14 cellular contexts compared by ENCODE assay signal in genomic region chr7:128946936-128947830, GRCh38. TPM values are rescaled to one million over a fixed set of nuclear protein-coding genes. Genes with fewer than 3 reads are reported as not detected.
DNase-seq lines count a peak whose midpoint lies in the region; ATAC-seq and TF ChIP-seq lines count a peak whose summit lies in the region.
"Had no signal": no experiment of that assay in that cellular context is flagged by ENCODE, and none has a peak within 500 bp of the region (broad histone marks: within the 10 kb centered on the region; RNA-seq: fewer than 3 reads in every experiment).

No MANE protein-coding gene starts in this region.

- no peaks in the 10 kb centered on the region for H3K27me3 Mint-ChIP-seq in naive thymus-derived CD4-positive, alpha-beta T cell
- H3K27me3 Mint-ChIP-seq in activated CD8-positive, alpha-beta memory T cell treated with anti-CD3 and anti-CD28 coated beads, Interleukin-2, amount 10 ng/mL, durations not matched to agents 7 days and 5 days, result no peaks in the 10 kb centered on the region

- POLR2A ChIA-PET in HEK293 (lab: Yijun Ruan, JAX), result no interaction called here
- POLR2A ChIA-PET in naive thymus-derived CD4-positive, alpha-beta T cell (lab: Charles Lee), result no interaction called here

- peak; percentile 41 for ATAC-seq in naive thymus-derived CD4-positive, alpha-beta T cell
- no peak for ATAC-seq in activated CD8-positive, alpha-beta memory T cell treated with anti-CD3 and anti-CD28 coated beads, Interleukin-2, amount 10 ng/mL, durations not matched to agents 7 days and 5 days

- no peak overlapping the region for H3K4me3 ChIP-seq in HEK293 (ENCODE audit: low read depth, low read length)
- no peak overlapping the region for H3K4me3 ChIP-seq in astrocyte of the spinal cord (ENCODE audit: low read depth, low read length)
- no peak overlapping the region for H3K4me3 ChIP-seq in naive thymus-derived CD4-positive, alpha-beta T cell (ENCODE audit: low read length)

- H3K4me3 Mint-ChIP-seq in naive thymus-derived CD4-positive, alpha-beta T cell, result no peak overlapping the region
- H3K4me3 Mint-ChIP-seq in activated CD8-positive, alpha-beta memory T cell treated with anti-CD3 and anti-CD28 coated beads, Interleukin-2, amount 10 ng/mL, durations not matched to agents 7 days and 5 days, result no peak overlapping the region
- H3K4me3 Mint-ChIP-seq: T-helper 1 cell treated with Interleukin-12 subunit alpha and Interleukin-12 subunit beta and Interleukin-4 antibody, amounts not matched to agents 30 μg/mL and 1 μg/mL, for 36 hours had no signal

- CTCF ChIA-PET in HEK293 (lab: Yijun Ruan, JAX), result interaction anchor here (0.6 to 1.1 kb wide), 2 partner anchors 144 to 225 kb away, joined by 3 read pairs; no protein-coding TSS in a partner anchor
- CTCF ChIA-PET in naive thymus-derived CD4-positive, alpha-beta T cell (lab: Charles Lee), result no interaction called here
- CTCF ChIA-PET in activated CD8-positive, alpha-beta memory T cell treated with anti-CD3 and anti-CD28 coated beads, Interleukin-2, amount 10 ng/mL, durations not matched to agents 7 days and 5 days (lab: Charles Lee), result interaction anchor here (0.6 to 2.5 kb wide), 11 partner anchors 9 to 144 kb away, joined by 3 to 6 read pairs (median 3); partner anchors contain the start of gene IRF5

- H3K9me3 Mint-ChIP-seq in naive thymus-derived CD4-positive, alpha-beta T cell, result no peaks in the 10 kb centered on the region
- H3K9me3 Mint-ChIP-seq in activated CD8-positive, alpha-beta memory T cell treated with anti-CD3 and anti-CD28 coated beads, Interleukin-2, amount 10 ng/mL, durations not matched to agents 7 days and 5 days (ENCODE audit: low read depth), result no peaks in the 10 kb centered on the region
- H3K9me3 Mint-ChIP-seq: T-helper 1 cell treated with Interleukin-12 subunit alpha and Interleukin-12 subunit beta and Interleukin-4 antibody, amounts not matched to agents 30 μg/mL and 1 μg/mL, for 36 hours had no signal

- peak overlapping the region in 1 of 9 donors; percentile 13 for H3K27ac Mint-ChIP-seq in naive thymus-derived CD4-positive, alpha-beta T cell
- H3K27ac Mint-ChIP-seq in activated CD8-positive, alpha-beta memory T cell treated with anti-CD3 and anti-CD28 coated beads, Interleukin-2, amount 10 ng/mL, durations not matched to agents 7 days and 5 days, result no peak overlapping the region
- H3K27ac Mint-ChIP-seq: T-helper 1 cell treated with Interleukin-12 subunit alpha and Interleukin-12 subunit beta and Interleukin-4 antibody, amounts not matched to agents 30 μg/mL and 1 μg/mL, for 36 hours had no signal

- in situ Hi-C loops in astrocyte of the spinal cord (cut with HindIII; ENCODE audit: low sequenced_read_pairs), result no loop called here

- TF ChIP-seq CTCF in HEK293 (tag by site-specific recombination; IDR thresholded peaks at IDR 0.05) (no peak), astrocyte of the spinal cord (IDR thresholded peaks at IDR 0.05; ENCODE audit: low read depth, low read length) (peak; percentile 17)

- peak; percentile 46 for DNase-seq in D341Med (ENCODE audit: low spot score)
- no peak for DNase-seq in astrocyte of the spinal cord (ENCODE audit: low read depth, low spot score)
- no peak for DNase-seq in naive thymus-derived CD4-positive, alpha-beta T cell
- DNase-seq in activated CD8-positive, alpha-beta memory T cell treated with anti-CD3 and anti-CD28 coated beads, Interleukin-2, amount 10 ng/mL, durations not matched to agents 7 days and 5 days, result no peak
- DNase-seq in putamen (ENCODE audit: low spot score), result no peak
- no peak for DNase-seq in activated CD8-positive, alpha-beta memory T cell treated with anti-CD3 and anti-CD28 coated beads, Interleukin-2, amount 50 U/mL, for 48 hours
- DNase-seq: activated T-cell treated with anti-CD3 and anti-CD28 coated beads, Interleukin-2, amount 50 U/mL, for 1 hour; caudate nucleus; NCI-H1048; NCI-H774; stimulated activated CD4-positive, alpha-beta T cell treated with anti-CD3 and anti-CD28 coated beads, Interleukin-12 subunit alpha, Interleukin-12 subunit beta, amount 100 ng/mL, for 4 hours; stimulated activated naive CD4-positive, alpha-beta T cell treated with Interleukin-2 at 50 U/mL for 16 hours had no signal

- H3K36me3 Mint-ChIP-seq in naive thymus-derived CD4-positive, alpha-beta T cell, result peaks cover 0 to 9% (median 6%) of the 10 kb centered on the region in 5 donors
- peaks cover 5% of the 10 kb centered on the region for H3K36me3 Mint-ChIP-seq in activated CD8-positive, alpha-beta memory T cell treated with anti-CD3 and anti-CD28 coated beads, Interleukin-2, amount 10 ng/mL, durations not matched to agents 7 days and 5 days

- H3K4me1 ChIP-seq in HEK293 (ENCODE audit: control insufficient read depth, insufficient read depth, low read length), result no peaks in the 10 kb centered on the region
- H3K4me1 ChIP-seq in naive thymus-derived CD4-positive, alpha-beta T cell (ENCODE audit: control insufficient read depth in 2 of 2, insufficient read depth in 2 of 2, low read length in 2 of 2), result no peaks in the 10 kb centered on the region

- intact Hi-C loops in naive thymus-derived CD4-positive, alpha-beta T cell (cut with micrococcal nuclease), result loop anchor here (2.0 to 5.0 kb wide), 2 partner anchors 42 to 45 kb away; no protein-coding TSS in a partner anchor

- no peak overlapping the region for H3K27ac ChIP-seq in HEK293 (ENCODE audit: extremely low read depth, low read depth, low read length)
- H3K27ac ChIP-seq in naive thymus-derived CD4-positive, alpha-beta T cell (ENCODE audit: low read depth, low read length), result no peak overlapping the region

- H3K4me1 Mint-ChIP-seq in naive thymus-derived CD4-positive, alpha-beta T cell, result no peaks in the 10 kb centered on the region
- no peaks in the 10 kb centered on the region for H3K4me1 Mint-ChIP-seq in activated CD8-positive, alpha-beta memory T cell treated with anti-CD3 and anti-CD28 coated beads, Interleukin-2, amount 10 ng/mL, durations not matched to agents 7 days and 5 days

- no peaks in the 10 kb centered on the region for H3K27me3 ChIP-seq in naive thymus-derived CD4-positive, alpha-beta T cell (ENCODE audit: control insufficient read depth in 2 of 2, insufficient read depth in 2 of 2, low read length in 2 of 2)

- H3K9me3 ChIP-seq in HEK293 (ENCODE audit: control insufficient read depth, insufficient read depth, low read depth, low read length), result no peaks in the 10 kb centered on the region
- H3K9me3 ChIP-seq in naive thymus-derived CD4-positive, alpha-beta T cell (ENCODE audit: control insufficient read depth in 2 of 3, low read length in 3 of 3), result no peaks in the 10 kb centered on the region

- H3K36me3 ChIP-seq in HEK293 (ENCODE audit: control insufficient read depth in 2 of 2, insufficient read depth in 1 of 2, low read length in 2 of 2), result peaks cover 0 to 4% of the 10 kb centered on the region in 2 experiments; a peak in 2 of 3 replicates
- no peaks in the 10 kb centered on the region for H3K36me3 ChIP-seq in naive thymus-derived CD4-positive, alpha-beta T cell (ENCODE audit: control insufficient read depth in 2 of 3, insufficient read depth in 3 of 3, low read length in 3 of 3)

TF ChIP-seq in HEK293, 187 proteins besides CTCF, POLR2A, EP300 and RAD21:
- TF ChIP-seq ZNF777 (tag by site-specific recombination; IDR thresholded peaks at IDR 0.05; ENCODE audit: borderline replicate concordance) (no peak), PATZ1 (tag by site-specific recombination; IDR thresholded peaks at IDR 0.05) (0 out of 2 replicates have a peak, but pooled peaks have one; percentile 15), ZFHX2 (tag by site-specific recombination; conservative IDR thresholded peaks at IDR 0.05) (peak; percentile 90), GLIS2 (tag by site-specific recombination; IDR thresholded peaks at IDR 0.05) (peak; percentile 26; the same call in 1 of the 2 replicates), ZIC2 (tag by site-specific recombination; IDR thresholded peaks at IDR 0.05) (peak; percentile 43), GLI2 (tag by site-specific recombination; IDR thresholded peaks at IDR 0.05; ENCODE audit: borderline replicate concordance, low read depth) (no peak), EGR2 (tag by site-specific recombination; IDR thresholded peaks at IDR 0.05; ENCODE audit: low read depth) (peak; percentile 86)
TF ChIP-seq in HEK293: peak in this region for 5.

RNA-seq across cellular contexts. Expression of gene IRF5, which starts 9.5 kb away (rescaled TPM):
- total RNA-seq in naive thymus-derived CD4-positive, alpha-beta T cell, result 10 to 100 TPM in 1 of 5 experiments, 1 to 10 TPM in 4; 1.7 to 33.2 (median 4.6) TPM
- polyA plus RNA-seq in naive thymus-derived CD4-positive, alpha-beta T cell, result under 1 TPM; 0.38 to 0.95 TPM
- total RNA-seq in activated CD8-positive, alpha-beta memory T cell treated with anti-CD3 and anti-CD28 coated beads, Interleukin-2, amount 10 ng/mL, durations not matched to agents 7 days and 5 days, result 10 to 100 TPM; 16.5 to 17.7 TPM

RNA-seq across cellular contexts. Expression of gene KCP, which starts 36.7 kb away (rescaled TPM):
- total RNA-seq in naive thymus-derived CD4-positive, alpha-beta T cell, result 1 to 10 TPM in 1 of 5 experiments, under 1 TPM in 3, not detected in 1; 0.10 to 1.6 (median 0.24) TPM
- not detected for polyA plus RNA-seq in naive thymus-derived CD4-positive, alpha-beta T cell
- under 1 TPM; 0.20 to 0.52 TPM for total RNA-seq in activated CD8-positive, alpha-beta memory T cell treated with anti-CD3 and anti-CD28 coated beads, Interleukin-2, amount 10 ng/mL, durations not matched to agents 7 days and 5 days
